In genomic region chr14:90427848-90428426, GRCh38 we compare ENCODE assay signal across 18 cellular contexts.
"Had no signal": no experiment of that assay in that cellular context is flagged by ENCODE, and none has a peak within 500 bp of the region (broad histone marks: within the 10 kb centered on the region; RNA-seq: fewer than 3 reads in every experiment).

No MANE protein-coding gene starts in this region.

- ATAC-seq: naive thymus-derived CD4-positive, alpha-beta T cell; stimulated activated memory B cell treated with anti-CD40 and anti-IgM and Interleukin-4, amounts not matched to agents 10 μg/mL and 1 μg/mL and 100 μg/mL, for 72 hours had no signal

- H3K9me3 Mint-ChIP-seq: activated B cell treated with CpG ODN at 0.5 μM for 24 hours; activated naive CD4-positive, alpha-beta T cell treated with anti-CD3 and anti-CD28 coated beads, Interleukin-2, amount 10 ng/mL, durations not matched to agents 7 days and 5 days; naive thymus-derived CD4-positive, alpha-beta T cell; stimulated activated memory B cell treated with anti-CD40 and anti-IgM and Interleukin-4, amounts not matched to agents 10 μg/mL and 1 μg/mL and 100 μg/mL, for 72 hours; T-helper 1 cell treated with Interleukin-12 subunit alpha and Interleukin-12 subunit beta and Interleukin-4 antibody, amounts not matched to agents 30 μg/mL and 1 μg/mL, for 36 hours had no signal

- H3K27ac ChIP-seq: cardiac muscle cell, testis, vagina had no signal

- H3K4me3 ChIP-seq: cardiac muscle cell, lung, skin epidermis, testis, vagina had no signal

- H3K27ac Mint-ChIP-seq: activated B cell treated with CpG ODN at 0.5 μM for 24 hours; activated naive CD4-positive, alpha-beta T cell treated with anti-CD3 and anti-CD28 coated beads, Interleukin-2, amount 10 ng/mL, durations not matched to agents 7 days and 5 days; naive thymus-derived CD4-positive, alpha-beta T cell; progenitor cell of endocrine pancreas; stimulated activated memory B cell treated with anti-CD40 and anti-IgM and Interleukin-4, amounts not matched to agents 10 μg/mL and 1 μg/mL and 100 μg/mL, for 72 hours; T-helper 1 cell treated with Interleukin-12 subunit alpha and Interleukin-12 subunit beta and Interleukin-4 antibody, amounts not matched to agents 30 μg/mL and 1 μg/mL, for 36 hours had no signal

- H3K27me3 ChIP-seq: testis, vagina had no signal

- H3K4me3 Mint-ChIP-seq: activated B cell treated with CpG ODN at 0.5 μM for 24 hours; activated naive CD4-positive, alpha-beta T cell treated with anti-CD3 and anti-CD28 coated beads, Interleukin-2, amount 10 ng/mL, durations not matched to agents 7 days and 5 days; naive thymus-derived CD4-positive, alpha-beta T cell; stimulated activated memory B cell treated with anti-CD40 and anti-IgM and Interleukin-4, amounts not matched to agents 10 μg/mL and 1 μg/mL and 100 μg/mL, for 72 hours; T-helper 1 cell treated with Interleukin-12 subunit alpha and Interleukin-12 subunit beta and Interleukin-4 antibody, amounts not matched to agents 30 μg/mL and 1 μg/mL, for 36 hours had no signal

- H3K36me3 Mint-ChIP-seq: activated naive CD4-positive, alpha-beta T cell treated with anti-CD3 and anti-CD28 coated beads, Interleukin-2, amount 10 ng/mL, durations not matched to agents 7 days and 5 days; naive thymus-derived CD4-positive, alpha-beta T cell; stimulated activated memory B cell treated with anti-CD40 and anti-IgM and Interleukin-4, amounts not matched to agents 10 μg/mL and 1 μg/mL and 100 μg/mL, for 72 hours had no signal

- H3K9me3 ChIP-seq: testis, vagina had no signal

- H3K4me1 ChIP-seq: testis, vagina had no signal

- H3K4me1 Mint-ChIP-seq: activated naive CD4-positive, alpha-beta T cell treated with anti-CD3 and anti-CD28 coated beads, Interleukin-2, amount 10 ng/mL, durations not matched to agents 7 days and 5 days; naive thymus-derived CD4-positive, alpha-beta T cell had no signal

- DNase-seq: activated B cell treated with CpG ODN at 0.5 μM for 24 hours; activated CD4-positive, alpha-beta T cell treated with anti-CD3 and anti-CD28 coated beads for 4 hours; activated CD4-positive, alpha-beta T cell treated with anti-CD3 and anti-CD28 coated beads, Interleukin-2, amount 50 U/mL, for 48 hours; activated naive CD4-positive, alpha-beta T cell treated with anti-CD3 and anti-CD28 coated beads, Interleukin-2, amount 10 ng/mL, durations not matched to agents 7 days and 5 days; activated T-cell treated with anti-CD3 and anti-CD28 coated beads, Interleukin-2, amount 50 U/mL, for 48 hours; effector CD4-positive, alpha-beta T cell; foreskin melanocyte; naive thymus-derived CD4-positive, alpha-beta T cell; stimulated activated CD4-positive, alpha-beta T cell treated with anti-CD3 and anti-CD28 coated beads, Interleukin-2, amount 100 ng/mL, for 24 hours; T1000; testis had no signal

- H3K36me3 ChIP-seq: cardiac muscle cell, vagina had no signal
